ENCODE assay signal across 8 cellular contexts in the genomic region with DNA sequence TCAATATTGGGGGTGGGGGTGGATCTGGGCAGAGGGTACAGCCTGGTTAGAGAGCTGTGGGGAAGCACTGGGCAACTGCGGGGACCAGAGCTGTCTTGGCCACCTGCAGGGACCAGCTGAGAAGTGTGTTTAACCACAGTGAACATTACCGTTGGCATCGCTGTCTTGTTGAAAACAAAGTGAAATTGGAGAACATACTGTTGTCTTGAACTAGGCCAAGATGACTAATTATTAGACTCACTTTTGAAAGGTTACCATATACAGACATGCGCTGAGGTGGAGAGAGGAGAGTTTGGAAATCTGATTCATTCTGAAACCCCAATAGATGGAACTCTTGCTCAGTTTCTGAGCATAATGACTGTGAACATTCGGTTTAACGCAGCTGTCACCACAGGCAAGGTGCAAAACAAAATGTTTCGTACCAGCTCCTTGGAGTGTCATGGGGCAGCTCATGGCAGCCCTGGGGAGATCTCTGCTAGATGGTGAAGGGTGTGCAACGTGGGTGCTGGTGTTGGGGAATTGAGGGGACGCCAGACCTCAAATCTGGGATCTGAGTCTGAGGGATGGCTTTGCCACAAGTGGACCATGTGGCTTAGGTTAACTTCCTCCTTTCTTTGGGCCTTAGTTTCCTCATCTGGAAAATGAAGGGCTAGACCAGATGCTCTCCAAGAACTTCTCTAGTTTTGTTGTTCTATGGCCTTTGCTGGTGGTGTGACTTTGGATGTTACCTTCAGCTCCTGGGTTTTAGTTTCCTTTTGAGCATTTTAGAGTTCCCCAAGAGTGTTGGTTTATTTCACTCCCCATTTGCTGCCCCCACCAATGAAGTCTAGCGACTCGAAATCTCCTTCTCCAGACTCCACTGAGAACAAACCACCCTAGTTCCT. TPM values are rescaled to one million over a fixed set of nuclear protein-coding genes. Genes with fewer than 3 reads are reported as not detected.
A peak's percentile ranks its signal among the peaks of the same experiment; 100 is the strongest.
DNase-seq lines count a peak whose midpoint lies in the region; ATAC-seq and TF ChIP-seq lines count a peak whose summit lies in the region.

No MANE protein-coding gene starts in this region.

- H2AFZ ChIP-seq in GM23338 = no peak overlapping the region

- POLR2A ChIA-PET in AG04450 (lab: Yijun Ruan, JAX) (interaction anchor here (1.3 kb wide), 1 partner anchor 329 kb away, joined by 4 read pairs; no protein-coding TSS in a partner anchor), RWPE1 (lab: Yijun Ruan, JAX; ENCODE audit: low non-redundant PET) (no interaction called here)

- CTCF ChIA-PET in AG04450 (lab: Charles Lee) (interaction anchor here (0.5 to 6.5 kb wide), 16 partner anchors 70 to 366 kb away, joined by 3 to 197 read pairs (median 5); no protein-coding TSS in a partner anchor), RWPE1 (lab: Yijun Ruan, JAX) (interaction anchor here (0.5 to 4.0 kb wide), 9 partner anchors 22 to 330 kb away, joined by 3 to 80 read pairs (median 3); no protein-coding TSS in a partner anchor)

- no peak for TF ChIP-seq EP300 in ovary (IDR thresholded peaks at IDR 0.05)

- no peaks in the 10 kb centered on the region; the same call in 1 of the 2 replicates for H3K9me3 ChIP-seq in AG04450 (ENCODE audit: control insufficient read depth, insufficient read depth, low read length)
- H3K9me3 ChIP-seq in ovary = no peaks in the 10 kb centered on the region

- H3K27ac ChIP-seq in AG04450 (ENCODE audit: low read depth, low read length) (peak overlapping the region; percentile 65), RWPE1 (no peak overlapping the region), GM23338 (ENCODE audit: low read depth) (no peak overlapping the region), ovary (no peak overlapping the region)

- ATAC-seq in GM18907 (IDR thresholded peaks at IDR 0.05; ENCODE audit: unreplicated experiment) (peak; percentile 69), HG03064 (IDR thresholded peaks at IDR 0.05; ENCODE audit: low read depth, unreplicated experiment) (peak; percentile 58), GM23338 (no peak)

- H3K27me3 ChIP-seq in AG04450 (ENCODE audit: control insufficient read depth, insufficient read depth, low read length) (no peaks in the 10 kb centered on the region), GM23338 (ENCODE audit: insufficient read depth) (no peaks in the 10 kb centered on the region), ovary (no peaks in the 10 kb centered on the region)

- no peaks in the 10 kb centered on the region for H3K79me2 ChIP-seq in GM23338 (replicated peaks; ENCODE audit: insufficient read depth)

- no peak for TF ChIP-seq POLR2A in ovary (IDR thresholded peaks at IDR 0.05)

- intact Hi-C loops in ovary (cut with DNase I) = loop anchor here in 2 of 4 donors (5.0 kb wide), 1 partner anchor 331 kb away; no protein-coding TSS in a partner anchor

- peaks cover 3% of the 10 kb centered on the region for H3K9me3 Mint-ChIP-seq in stimulated activated naive CD8-positive, alpha-beta T cell treated with anti-CD3 and anti-CD28 coated beads, Interleukin-15, Interleukin-2, amounts not matched to agents 100 ng/mL and 50 ng/mL, for 24 hours
- H3K9me3 Mint-ChIP-seq in GM23338 = no peaks in the 10 kb centered on the region

- H3K36me3 ChIP-seq in GM23338 (ENCODE audit: insufficient read depth) (no peaks in the 10 kb centered on the region), ovary (no peaks in the 10 kb centered on the region)

- peaks cover 3% of the 10 kb centered on the region for H3K27me3 Mint-ChIP-seq in stimulated activated naive CD8-positive, alpha-beta T cell treated with anti-CD3 and anti-CD28 coated beads, Interleukin-15, Interleukin-2, amounts not matched to agents 100 ng/mL and 50 ng/mL, for 24 hours
- peaks cover 1% of the 10 kb centered on the region for H3K27me3 Mint-ChIP-seq in GM23338 (ENCODE audit: insufficient read depth, low read depth, poor library complexity)

- no peak overlapping the region for H3K4me3 ChIP-seq in AG04450 (ENCODE audit: low read depth, low read length)
- H3K4me3 ChIP-seq in GM23338 = no peak overlapping the region
- no peak overlapping the region for H3K4me3 ChIP-seq in ovary

- H3K4me1 ChIP-seq in GM23338 (ENCODE audit: insufficient read depth) (peaks cover 3% of the 10 kb centered on the region; the same call in 1 of the 2 replicates), ovary (ENCODE audit: insufficient read depth) (no peaks in the 10 kb centered on the region)

- no peak overlapping the region for H3K4me2 ChIP-seq in GM23338

- peak overlapping the region; percentile 97 for H3K27ac Mint-ChIP-seq in stimulated activated naive CD8-positive, alpha-beta T cell treated with anti-CD3 and anti-CD28 coated beads, Interleukin-15, Interleukin-2, amounts not matched to agents 100 ng/mL and 50 ng/mL, for 24 hours
- no peak overlapping the region for H3K27ac Mint-ChIP-seq in GM23338

- H3K36me3 Mint-ChIP-seq in stimulated activated naive CD8-positive, alpha-beta T cell treated with anti-CD3 and anti-CD28 coated beads, Interleukin-15, Interleukin-2, amounts not matched to agents 100 ng/mL and 50 ng/mL, for 24 hours (ENCODE audit: low read depth) = peaks cover 11% of the 10 kb centered on the region
- H3K36me3 Mint-ChIP-seq in GM23338 (ENCODE audit: low read depth) = no peaks in the 10 kb centered on the region; the same call in 2 of the 3 replicates

- no peaks in the 10 kb centered on the region for H4K20me1 ChIP-seq in GM23338 (replicated peaks; ENCODE audit: insufficient read depth)

- TF ChIP-seq CTCF in AG04450 (IDR thresholded peaks at IDR 0.05; ENCODE audit: low read depth, low read length) (no peak; the same call in 1 of the 2 replicates), RWPE1 (conservative IDR thresholded peaks at IDR 0.05; ENCODE audit: low read depth) (no peak), GM23338 (conservative IDR thresholded peaks at IDR 0.05; ENCODE audit: low read depth in 2 of 2) (no peak), ovary (IDR thresholded peaks at IDR 0.05) (no peak)

- H3F3A ChIP-seq in GM23338 (replicated peaks; ENCODE audit: low read depth) = no peaks in the 10 kb centered on the region

- H3K9me2 ChIP-seq in GM23338 (ENCODE audit: insufficient read depth) = no peaks in the 10 kb centered on the region

- 74 to 86% (median 77%) methylated on average over 11 of the region's 11 CpGs for WGBS in ovary, 3 donors

- H3K4me3 Mint-ChIP-seq in stimulated activated naive CD8-positive, alpha-beta T cell treated with anti-CD3 and anti-CD28 coated beads, Interleukin-15, Interleukin-2, amounts not matched to agents 100 ng/mL and 50 ng/mL, for 24 hours = peak overlapping the region; percentile 60
- no peak overlapping the region for H3K4me3 Mint-ChIP-seq in GM23338

- H3K4me1 Mint-ChIP-seq in stimulated activated naive CD8-positive, alpha-beta T cell treated with anti-CD3 and anti-CD28 coated beads, Interleukin-15, Interleukin-2, amounts not matched to agents 100 ng/mL and 50 ng/mL, for 24 hours (ENCODE audit: low read depth) = peaks cover 53% of the 10 kb centered on the region
- H3K4me1 Mint-ChIP-seq in GM23338 = peaks cover 6% of the 10 kb centered on the region

- DNase-seq in AG04450 (ENCODE audit: low read depth, low spot score) (peak; percentile 66), RWPE1 (ENCODE audit: low spot score) (peak; percentile 82), epidermal melanocyte (ENCODE audit: insufficient read length, low spot score) (peak; percentile 48), GM23338 (ENCODE audit: low spot score) (no peak), ovary (no peak)

TF ChIP-seq in GM23338, 12 proteins besides CTCF, POLR2A, EP300 and RAD21 (continues in another document):
- no peak for TF ChIP-seq ZNF114 (CRISPR knock-in tag; IDR thresholded peaks at IDR 0.05)
- no peak for TF ChIP-seq CREB1 (CRISPR knock-in tag; IDR thresholded peaks at IDR 0.05; ENCODE audit: low read depth)
- no peak for TF ChIP-seq EZH2 (IDR thresholded peaks at IDR 0.05; ENCODE audit: low read depth, unreplicated experiment)
- no peak for TF ChIP-seq POLR2AphosphoS5 (IDR thresholded peaks at IDR 0.05; ENCODE audit: low read depth)

RNA-seq across cellular contexts. Expression of gene GTSF1L, which starts 24.6 kb away (rescaled TPM):
- polyA plus RNA-seq in AG04450 (2011; rRNA removed) (not detected in 2 replicates), GM23338 (2016; fragmentation: Nextera tagmentation; extraction: Ambion mirVana) (not detected in 2 replicates), ovary (not detected)
- polyA minus RNA-seq in AG04450 (2011; rRNA and poly(A)+ RNA removed) = not detected in 2 replicates
- not detected in 2 replicates for total RNA-seq in GM23338 (2014; rRNA removed; shearing (Covaris generic))
- total RNA-seq in ovary = not detected

Comparison
In these comparisons a context has a peak if more than half of its experiments do, and no peak if none do; other contexts are left out.
1. DNase-seq: peak in AG04450 (single experiment), RWPE1 (single experiment) and epidermal melanocyte (single experiment); none in GM23338 (single experiment) and ovary (0 of 5).